Comparison of ENCODE assay signal across 15 cellular contexts in the genomic region with DNA sequence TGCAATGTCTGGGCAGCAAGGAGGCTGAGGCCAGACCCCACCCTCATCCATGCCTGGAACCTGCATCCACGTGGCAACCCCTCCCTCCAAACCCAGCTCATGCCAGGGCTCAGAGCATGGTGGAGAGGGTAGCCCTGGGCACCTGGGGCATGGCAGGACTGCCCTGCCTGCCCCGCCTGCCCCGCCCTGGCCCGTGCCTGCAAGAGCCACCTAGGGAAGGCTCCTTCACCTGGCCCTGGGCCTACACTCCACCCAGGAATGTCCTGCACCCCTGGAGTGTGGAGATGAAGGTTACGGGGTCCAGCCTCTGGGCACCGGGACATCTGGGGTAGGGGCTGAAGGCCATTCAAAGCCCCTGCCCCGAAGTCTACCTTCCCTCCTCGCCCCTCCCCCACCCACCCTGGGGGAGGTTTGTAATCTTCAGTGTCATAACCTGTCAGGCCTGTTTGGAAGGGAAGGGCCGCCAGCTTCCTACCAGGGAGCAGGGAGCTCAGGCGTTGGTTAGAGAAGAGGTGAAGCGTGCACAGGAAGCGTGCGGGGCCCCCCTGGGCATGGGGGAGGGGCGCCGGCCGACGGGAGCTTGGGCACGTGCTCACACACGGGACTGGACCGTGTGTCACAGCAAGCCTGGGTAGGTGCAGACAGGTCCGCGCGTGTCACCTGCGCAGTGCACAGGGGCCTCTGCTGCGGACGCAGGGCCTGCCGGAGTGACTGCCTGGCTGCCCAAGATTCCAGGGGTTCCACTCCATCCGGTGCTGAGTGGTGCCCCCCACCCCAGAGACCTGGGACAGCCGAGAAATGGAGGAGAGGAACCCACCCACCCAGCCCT. TPM values are rescaled to one million over a fixed set of nuclear protein-coding genes. Genes with fewer than 3 reads are reported as not detected.
DNase-seq lines count a peak whose midpoint lies in the region; ATAC-seq and TF ChIP-seq lines count a peak whose summit lies in the region.
"Had no signal": no experiment of that assay in that cellular context is flagged by ENCODE, and none has a peak within 500 bp of the region (broad histone marks: within the 10 kb centered on the region; RNA-seq: fewer than 3 reads in every experiment).

No MANE protein-coding gene starts in this region.

- no peaks in the 10 kb centered on the region for H3K27me3 Mint-ChIP-seq in activated CD8-positive, alpha-beta T cell treated with anti-CD3 and anti-CD28 coated beads, Interleukin-2, amount 10 ng/mL, durations not matched to agents 7 days and 5 days (ENCODE audit: low read depth)
- no peaks in the 10 kb centered on the region for H3K27me3 Mint-ChIP-seq in activated CD8-positive, alpha-beta T cell treated with anti-CD3 and anti-CD28 coated beads for 36 hours

- TF ChIP-seq EP300 in stomach (IDR thresholded peaks at IDR 0.05) = no peak

- H3K36me3 ChIP-seq in Peyer's patch (no peaks in the 10 kb centered on the region), stomach (no peaks in the 10 kb centered on the region)

- H3K27ac Mint-ChIP-seq in activated CD8-positive, alpha-beta T cell treated with anti-CD3 and anti-CD28 coated beads, Interleukin-2, amount 10 ng/mL, durations not matched to agents 7 days and 5 days = peak overlapping the region; percentile 11
- H3K27ac Mint-ChIP-seq in activated CD8-positive, alpha-beta T cell treated with anti-CD3 and anti-CD28 coated beads for 36 hours = no peak overlapping the region

- peaks cover 0 to 1% (median 0%) of the 10 kb centered on the region in 4 donors for H3K9me3 ChIP-seq in Peyer's patch
- H3K9me3 ChIP-seq in stomach = peaks cover 0 to 3% (median 2%) of the 10 kb centered on the region in 4 donors

- intact Hi-C loops in activated CD8-positive, alpha-beta T cell treated with anti-CD3 and anti-CD28 coated beads for 36 hours (cut with micrococcal nuclease) = no loop called here
- intact Hi-C loops in stomach (cut with DNase I; ENCODE audit: low total_unique reads) = no loop called here

- H3K4me3 ChIP-seq in Peyer's patch (no peak overlapping the region), stomach (no peak overlapping the region)

- no peaks in the 10 kb centered on the region for H3K9me3 Mint-ChIP-seq in activated CD8-positive, alpha-beta T cell treated with anti-CD3 and anti-CD28 coated beads, Interleukin-2, amount 10 ng/mL, durations not matched to agents 7 days and 5 days (ENCODE audit: insufficient read depth)
- no peaks in the 10 kb centered on the region for H3K9me3 Mint-ChIP-seq in activated CD8-positive, alpha-beta T cell treated with anti-CD3 and anti-CD28 coated beads for 36 hours

- no peaks in the 10 kb centered on the region for H3K27me3 ChIP-seq in Peyer's patch
- no peaks in the 10 kb centered on the region for H3K27me3 ChIP-seq in stomach

- H3K27ac ChIP-seq in Peyer's patch = peak overlapping the region in 3 of 4 donors; percentile 43 to 76 (median 59)
- peak overlapping the region in 3 of 5 donors; percentile 33 to 59 (median 40) for H3K27ac ChIP-seq in stomach

- H3K4me1 ChIP-seq in Peyer's patch (peaks cover 0 to 24% (median 0%) of the 10 kb centered on the region in 4 donors), stomach (peaks cover 14 to 19% (median 18%) of the 10 kb centered on the region in 4 donors)

- no peak for DNase-seq in activated CD8-positive, alpha-beta T cell treated with anti-CD3 and anti-CD28 coated beads, Interleukin-2, amount 10 ng/mL, durations not matched to agents 7 days and 5 days
- no peak for DNase-seq in activated CD8-positive, alpha-beta T cell treated with anti-CD3 and anti-CD28 coated beads for 36 hours
- DNase-seq in Peyer's patch (peak in 2 of 3 donors; percentile 77 to 86), kidney tubule cell (ENCODE audit: low spot score) (peak; percentile 82), stomach (peak; percentile 88), middle frontal gyrus (ENCODE audit: extremely low spot score, low spot score) (no peak)
- DNase-seq: ACHN; activated T-cell treated with anti-CD3 and anti-CD28 coated beads, Interleukin-2, amount 50 U/mL, for 48 hours; HCEC 1CT; hypothalamus; NCI-H774 had no signal

- POLR2A ChIA-PET in activated CD8-positive, alpha-beta T cell treated with anti-CD3 and anti-CD28 coated beads, Interleukin-2, amount 10 ng/mL, durations not matched to agents 7 days and 5 days (lab: Charles Lee) = no interaction called here
- POLR2A ChIA-PET in activated CD8-positive, alpha-beta T cell treated with anti-CD3 and anti-CD28 coated beads for 36 hours (lab: Charles Lee) = interaction anchor here (1.2 kb wide), 1 partner anchor 303 kb away, joined by 3 read pairs; no protein-coding TSS in a partner anchor

- no peak for TF ChIP-seq CTCF in activated CD8-positive, alpha-beta T cell treated with anti-CD3 and anti-CD28 coated beads for 36 hours (IDR thresholded peaks at IDR 0.05)
- no peak for TF ChIP-seq CTCF in Peyer's patch (IDR thresholded peaks at IDR 0.05)
- no peak for TF ChIP-seq CTCF in stomach (IDR thresholded peaks at IDR 0.05)

- ATAC-seq in activated CD8-positive, alpha-beta T cell treated with anti-CD3 and anti-CD28 coated beads, Interleukin-2, amount 10 ng/mL, durations not matched to agents 7 days and 5 days = no peak
- ATAC-seq in activated CD8-positive, alpha-beta T cell treated with anti-CD3 and anti-CD28 coated beads for 36 hours = no peak
- ATAC-seq in GM21526 (IDR thresholded peaks at IDR 0.05; ENCODE audit: low FRiP score, unreplicated experiment) (no peak), HG03159 (IDR thresholded peaks at IDR 0.05; ENCODE audit: unreplicated experiment) (no peak)
- ATAC-seq: activated CD4-positive, CD25-positive, alpha-beta regulatory T cell treated with anti-CD3 and anti-CD28 coated beads, Interleukin-2, amount 50 U/mL, for 24 hours had no signal

- H3K4me1 Mint-ChIP-seq in activated CD8-positive, alpha-beta T cell treated with anti-CD3 and anti-CD28 coated beads, Interleukin-2, amount 10 ng/mL, durations not matched to agents 7 days and 5 days (ENCODE audit: low read depth) = peaks cover 2% of the 10 kb centered on the region
- no peaks in the 10 kb centered on the region for H3K4me1 Mint-ChIP-seq in activated CD8-positive, alpha-beta T cell treated with anti-CD3 and anti-CD28 coated beads for 36 hours (ENCODE audit: low read depth)

- TF ChIP-seq POLR2A in Peyer's patch (IDR thresholded peaks at IDR 0.05) (no peak), stomach (IDR thresholded peaks at IDR 0.05) (no peak)

- CTCF ChIA-PET in activated CD8-positive, alpha-beta T cell treated with anti-CD3 and anti-CD28 coated beads, Interleukin-2, amount 10 ng/mL, durations not matched to agents 7 days and 5 days (lab: Charles Lee) = interaction anchor here (1.3 to 2.0 kb wide), 2 partner anchors 99 to 219 kb away, joined by 3 to 8 read pairs; partner anchors contain the start of genes C11orf21 and TSPAN32
- CTCF ChIA-PET in activated CD8-positive, alpha-beta T cell treated with anti-CD3 and anti-CD28 coated beads for 36 hours (lab: Charles Lee) = interaction anchor here (2.2 to 3.6 kb wide), 2 partner anchors 8 to 218 kb away, joined by 9 to 17 read pairs; no protein-coding TSS in a partner anchor

- no peaks in the 10 kb centered on the region for H3K36me3 Mint-ChIP-seq in activated CD8-positive, alpha-beta T cell treated with anti-CD3 and anti-CD28 coated beads, Interleukin-2, amount 10 ng/mL, durations not matched to agents 7 days and 5 days (ENCODE audit: low read depth)
- no peaks in the 10 kb centered on the region for H3K36me3 Mint-ChIP-seq in activated CD8-positive, alpha-beta T cell treated with anti-CD3 and anti-CD28 coated beads for 36 hours (ENCODE audit: low read depth)

- H3K4me3 Mint-ChIP-seq in activated CD8-positive, alpha-beta T cell treated with anti-CD3 and anti-CD28 coated beads, Interleukin-2, amount 10 ng/mL, durations not matched to agents 7 days and 5 days = no peak overlapping the region
- no peak overlapping the region for H3K4me3 Mint-ChIP-seq in activated CD8-positive, alpha-beta T cell treated with anti-CD3 and anti-CD28 coated beads for 36 hours

- WGBS in stomach, 5 donors = 30 to 46% (median 31%) methylated on average over 11 to 29 of the region's 29 CpGs

RNA-seq across cellular contexts. Expression of gene TH, which starts 30.7 kb away (rescaled TPM):
- not detected for total RNA-seq in activated CD8-positive, alpha-beta T cell treated with anti-CD3 and anti-CD28 coated beads, Interleukin-2, amount 10 ng/mL, durations not matched to agents 7 days and 5 days
- total RNA-seq in activated CD8-positive, alpha-beta T cell treated with anti-CD3 and anti-CD28 coated beads for 36 hours = not detected
- total RNA-seq in Peyer's patch = 1 to 10 TPM in 1 of 4 donors, not detected in 3; 1.7 TPM
- total RNA-seq in stomach = not detected
- polyA plus RNA-seq in stomach = 1 to 10 TPM in 1 of 3 donors, under 1 TPM in 1, not detected in 1; 0.13 to 1.7 TPM

RNA-seq across cellular contexts. Expression of gene INS, which starts 41.3 kb away (rescaled TPM):
- total RNA-seq in activated CD8-positive, alpha-beta T cell treated with anti-CD3 and anti-CD28 coated beads, Interleukin-2, amount 10 ng/mL, durations not matched to agents 7 days and 5 days = not detected
- total RNA-seq in activated CD8-positive, alpha-beta T cell treated with anti-CD3 and anti-CD28 coated beads for 36 hours = not detected
- total RNA-seq in Peyer's patch = not detected
- not detected for total RNA-seq in stomach
- 10 to 100 TPM in 1 of 3 donors, 1 to 10 TPM in 1, not detected in 1; 7.2 to 37.6 TPM for polyA plus RNA-seq in stomach
- total RNA-seq: urinary bladder had no signal

Comparison
In these comparisons a context has a peak if more than half of its experiments do, and no peak if none do; other contexts are left out.
1. DNase-seq: peak in Peyer's patch (2 of 3), kidney tubule cell (single experiment) and stomach (single experiment); none in activated CD8-positive, alpha-beta T cell treated with anti-CD3 and anti-CD28 coated beads, Interleukin-2, amount 10 ng/mL, durations not matched to agents 7 days and 5 days (single experiment), activated CD8-positive, alpha-beta T cell treated with anti-CD3 and anti-CD28 coated beads for 36 hours (single experiment) and middle frontal gyrus (single experiment).